Comparison of ENCODE assay signal across 1 cellular context in the genomic region with DNA sequence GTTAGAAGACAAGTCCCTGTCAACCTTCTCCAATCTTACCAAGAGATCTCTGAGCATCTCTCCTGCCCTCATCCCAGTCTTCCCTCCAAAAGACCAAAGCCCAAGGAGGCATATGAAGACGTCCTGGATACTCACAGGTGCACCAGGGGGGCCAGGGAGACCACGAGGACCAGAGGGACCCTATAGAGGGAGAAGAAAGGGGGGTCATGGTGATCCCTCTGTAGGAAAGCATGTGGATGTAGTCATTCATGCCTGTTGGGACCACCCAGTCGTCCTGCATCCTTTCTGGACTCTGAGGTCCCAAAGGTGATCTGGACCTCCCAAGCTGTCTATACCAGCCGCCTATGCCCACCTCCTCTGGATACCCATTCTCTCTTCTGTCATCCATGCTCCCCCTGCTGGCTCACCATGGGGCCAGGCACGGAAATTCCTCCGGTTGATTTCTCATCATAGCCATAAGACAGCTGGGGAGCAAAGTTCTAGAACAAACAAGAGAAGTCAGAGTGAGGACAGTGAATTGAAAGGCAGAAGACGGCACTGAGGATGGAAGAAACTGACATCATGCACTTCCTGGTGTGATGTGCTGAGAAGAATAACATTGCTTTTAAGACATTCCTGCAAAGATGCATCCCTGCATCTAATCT.
TF ChIP-seq lines count a peak whose summit lies in the region.

No MANE protein-coding gene starts in this region.

TF ChIP-seq in GM23338, 12 proteins besides CTCF, POLR2A, EP300 and RAD21 (continued from another document):
- TF ChIP-seq, protein P1, sequence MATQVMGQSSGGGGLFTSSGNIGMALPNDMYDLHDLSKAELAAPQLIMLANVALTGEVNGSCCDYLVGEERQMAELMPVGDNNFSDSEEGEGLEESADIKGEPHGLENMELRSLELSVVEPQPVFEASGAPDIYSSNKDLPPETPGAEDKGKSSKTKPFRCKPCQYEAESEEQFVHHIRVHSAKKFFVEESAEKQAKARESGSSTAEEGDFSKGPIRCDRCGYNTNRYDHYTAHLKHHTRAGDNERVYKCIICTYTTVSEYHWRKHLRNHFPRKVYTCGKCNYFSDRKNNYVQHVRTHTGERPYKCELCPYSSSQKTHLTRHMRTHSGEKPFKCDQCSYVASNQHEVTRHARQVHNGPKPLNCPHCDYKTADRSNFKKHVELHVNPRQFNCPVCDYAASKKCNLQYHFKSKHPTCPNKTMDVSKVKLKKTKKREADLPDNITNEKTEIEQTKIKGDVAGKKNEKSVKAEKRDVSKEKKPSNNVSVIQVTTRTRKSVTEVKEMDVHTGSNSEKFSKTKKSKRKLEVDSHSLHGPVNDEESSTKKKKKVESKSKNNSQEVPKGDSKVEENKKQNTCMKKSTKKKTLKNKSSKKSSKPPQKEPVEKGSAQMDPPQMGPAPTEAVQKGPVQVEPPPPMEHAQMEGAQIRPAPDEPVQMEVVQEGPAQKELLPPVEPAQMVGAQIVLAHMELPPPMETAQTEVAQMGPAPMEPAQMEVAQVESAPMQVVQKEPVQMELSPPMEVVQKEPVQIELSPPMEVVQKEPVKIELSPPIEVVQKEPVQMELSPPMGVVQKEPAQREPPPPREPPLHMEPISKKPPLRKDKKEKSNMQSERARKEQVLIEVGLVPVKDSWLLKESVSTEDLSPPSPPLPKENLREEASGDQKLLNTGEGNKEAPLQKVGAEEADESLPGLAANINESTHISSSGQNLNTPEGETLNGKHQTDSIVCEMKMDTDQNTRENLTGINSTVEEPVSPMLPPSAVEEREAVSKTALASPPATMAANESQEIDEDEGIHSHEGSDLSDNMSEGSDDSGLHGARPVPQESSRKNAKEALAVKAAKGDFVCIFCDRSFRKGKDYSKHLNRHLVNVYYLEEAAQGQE (IDR thresholded peaks at IDR 0.05; ENCODE audit: unreplicated experiment) = no peak
- no peak for TF ChIP-seq STAT1 (IDR thresholded peaks at IDR 0.05; ENCODE audit: unreplicated experiment)
